Comparison of ENCODE assay signal across 26 cellular contexts in genomic region chr2:1484131-1484884, GRCh38.
DNase-seq lines count a peak whose midpoint lies in the region; ATAC-seq and TF ChIP-seq lines count a peak whose summit lies in the region.
"Had no signal": no experiment of that assay in that cellular context is flagged by ENCODE, and none has a peak within 500 bp of the region (broad histone marks: within the 10 kb centered on the region; RNA-seq: fewer than 3 reads in every experiment).

No MANE protein-coding gene starts in this region.

- H3K9me3 ChIP-seq in endodermal cell (ENCODE audit: control insufficient read depth, low read length) (no peaks in the 10 kb centered on the region), neuronal stem cell (replicated peaks in 1 of 2; ENCODE audit: control insufficient read depth in 2 of 2, insufficient read depth in 1 of 2, low read depth in 1 of 2, low read length in 2 of 2) (no peaks in the 10 kb centered on the region), tibial artery (no peaks in the 10 kb centered on the region)
- H3K9me3 ChIP-seq: A549 had no signal

- no peak overlapping the region for H3K4me3 ChIP-seq in endodermal cell (ENCODE audit: low read length)
- peak overlapping the region in 1 of 2 donors; percentile 29 for H3K4me3 ChIP-seq in neuronal stem cell (ENCODE audit: low read length in 2 of 2)
- no peak overlapping the region for H3K4me3 ChIP-seq in tibial artery
- H3K4me3 ChIP-seq: A549, GM12878, PC-9 had no signal

- peak overlapping the region; percentile 65 for H3K18ac ChIP-seq in neuronal stem cell (ENCODE audit: low read length)

- DNase-seq in cardiac septum (ENCODE audit: low spot score) = peak; percentile 58
- DNase-seq in Right ventricle myocardium inferior (ENCODE audit: missing footprints) = no peak
- peak; percentile 14 for DNase-seq in endodermal cell
- no peak for DNase-seq in neuronal stem cell (ENCODE audit: low spot score)
- no peak for DNase-seq in tibial artery
- no peak for DNase-seq in A172 (ENCODE audit: low spot score)
- no peak for DNase-seq in globus pallidus (ENCODE audit: low spot score)
- DNase-seq: AML-193; CD8-positive, alpha-beta memory T cell; DMS 273 treated with DMSO at 0.1 percent for 48 hours; DMS79; EL; GDM1; Karpas-422; NCI-H1092; NCI-H1417 treated with DMSO at 0.1 percent for 48 hours; NCI-H1694 treated with DMSO at 0.1 percent for 48 hours; NCI-H2081; NCI-H2227 treated with DMSO at 0.1 percent for 48 hours; NCI-H526 treated with DMSO at 0.1 percent for 48 hours; PC-9; SHP77 had no signal

- H3K4me1 ChIP-seq in endodermal cell (ENCODE audit: control insufficient read depth, insufficient read depth, low read length) (no peaks in the 10 kb centered on the region), neuronal stem cell (ENCODE audit: control insufficient read depth in 2 of 2, insufficient read depth in 1 of 2, low read depth in 1 of 2, low read length in 2 of 2) (peaks cover 0 to 9% of the 10 kb centered on the region in 2 donors), tibial artery (no peaks in the 10 kb centered on the region)
- H3K4me1 ChIP-seq: A549 had no signal

- H3K27me3 ChIP-seq in endodermal cell (ENCODE audit: control insufficient read depth, insufficient read depth, low read length, poor library complexity, severe bottlenecking) (no peaks in the 10 kb centered on the region), neuronal stem cell (ENCODE audit: control insufficient read depth in 3 of 3, insufficient read depth in 3 of 3, low read depth in 1 of 3, low read length in 3 of 3) (no peaks in the 10 kb centered on the region), tibial artery (peaks cover 0 to 7% of the 10 kb centered on the region in 2 donors)

- H2AFZ ChIP-seq in neuronal stem cell (ENCODE audit: low read length) = no peak overlapping the region
- H2AFZ ChIP-seq: PC-9 had no signal

- H3K27ac Mint-ChIP-seq in endodermal cell = no peak overlapping the region
- H3K27ac Mint-ChIP-seq: CD8-positive, alpha-beta memory T cell had no signal

- H3K79me1 ChIP-seq in neuronal stem cell (ENCODE audit: low read depth, low read length) = no peaks in the 10 kb centered on the region

- H4K8ac ChIP-seq in neuronal stem cell (ENCODE audit: low read depth, low read length) = no peak overlapping the region

- intact Hi-C loops in cardiac septum (cut with DNase I) (no loop called here), Right ventricle myocardium inferior (cut with DNase I) (no loop called here), tibial artery (cut with DNase I; ENCODE audit: low total_unique reads) (no loop called here)

- H3K4ac ChIP-seq in neuronal stem cell (ENCODE audit: low read length) = no peak overlapping the region

- ATAC-seq in Right ventricle myocardium inferior = no peak
- ATAC-seq: A549, GM12878, HepG2 had no signal

- H3K14ac ChIP-seq in neuronal stem cell (ENCODE audit: low read length) = no peak overlapping the region

- H3K36me3 ChIP-seq in endodermal cell (ENCODE audit: control insufficient read depth, insufficient read depth, low read length) (no peaks in the 10 kb centered on the region), neuronal stem cell (replicated peaks in 1 of 2; ENCODE audit: control insufficient read depth in 2 of 2, insufficient read depth in 2 of 2, low read length in 2 of 2) (no peaks in the 10 kb centered on the region), tibial artery (no peaks in the 10 kb centered on the region)

- no peak overlapping the region for H3K27ac ChIP-seq in endodermal cell (ENCODE audit: low read depth, low read length)
- H3K27ac ChIP-seq in neuronal stem cell (replicated peaks; ENCODE audit: low read length) = no peak overlapping the region
- no peak overlapping the region for H3K27ac ChIP-seq in tibial artery
- H3K27ac ChIP-seq: A549, C4-2B, PC-9 had no signal

- H2BK12ac ChIP-seq in neuronal stem cell (ENCODE audit: low read length) = no peak overlapping the region

- no peak overlapping the region for H2BK120ac ChIP-seq in neuronal stem cell (ENCODE audit: low read depth, low read length)

- no peak overlapping the region for H2BK15ac ChIP-seq in neuronal stem cell (ENCODE audit: low read length)

- no peak overlapping the region for H3K23ac ChIP-seq in neuronal stem cell (ENCODE audit: low read depth, low read length, poor library complexity)

- H3K4me1 Mint-ChIP-seq in endodermal cell = no peaks in the 10 kb centered on the region
- H3K4me1 Mint-ChIP-seq: CD8-positive, alpha-beta memory T cell had no signal

- no peaks in the 10 kb centered on the region for H3K9me3 Mint-ChIP-seq in endodermal cell
- H3K9me3 Mint-ChIP-seq: CD8-positive, alpha-beta memory T cell had no signal

- no peak overlapping the region for H3K9ac ChIP-seq in endodermal cell (ENCODE audit: extremely low read depth, low read length, poor library complexity, severe bottlenecking)
- H3K9ac ChIP-seq in neuronal stem cell (ENCODE audit: low read depth, low read length, poor library complexity) = no peak overlapping the region

- no peaks in the 10 kb centered on the region for H3K36me3 Mint-ChIP-seq in endodermal cell (ENCODE audit: low read depth)
- H3K36me3 Mint-ChIP-seq: CD8-positive, alpha-beta memory T cell had no signal

- H4K91ac ChIP-seq in neuronal stem cell (ENCODE audit: low read depth, low read length, poor library complexity) = no peak overlapping the region

- peak overlapping the region; percentile 82 for H2AK5ac ChIP-seq in neuronal stem cell (ENCODE audit: low read depth, low read length)

- H3K4me3 Mint-ChIP-seq in endodermal cell = no peak overlapping the region
- H3K4me3 Mint-ChIP-seq: CD8-positive, alpha-beta memory T cell had no signal

- no peaks in the 10 kb centered on the region for H3K27me3 Mint-ChIP-seq in endodermal cell (ENCODE audit: insufficient read depth)
- H3K27me3 Mint-ChIP-seq: CD8-positive, alpha-beta memory T cell had no signal

- TF ChIP-seq CTCF in endodermal cell (conservative IDR thresholded peaks at IDR 0.05) = no peak
- TF ChIP-seq CTCF in tibial artery (IDR thresholded peaks at IDR 0.05) = no peak

- H2BK5ac ChIP-seq in neuronal stem cell (ENCODE audit: low read length) = no peak overlapping the region

- H3K4me2 ChIP-seq in neuronal stem cell (ENCODE audit: insufficient read depth, low read length, poor library complexity, severe bottlenecking) = no peak overlapping the region
- H3K4me2 ChIP-seq: A549, PC-9 had no signal

- WGBS in endodermal cell (ENCODE audit: insufficient coverage in 1 of 2, insufficient read length in 1 of 2), 2 experiments = 92 to 97% methylated on average over 15 to 22 of the region's 22 CpGs
- WGBS in neuronal stem cell (ENCODE audit: extremely low coverage in 2 of 2, insufficient read length in 2 of 2, insufficient replicate concordance in 1 of 2), 2 donors = no CpG with 5 or more reads among the region's 22 CpGs

Comparison
In these comparisons a context has a peak if more than half of its experiments do, and no peak if none do; other contexts are left out.
1. DNase-seq: peak in cardiac septum (single experiment) and endodermal cell (single experiment); none in Right ventricle myocardium inferior (single experiment), neuronal stem cell (single experiment), tibial artery (0 of 2), A172 (single experiment) and globus pallidus (single experiment).